ENCODE assay signal across 8 cellular contexts in the genomic region with DNA sequence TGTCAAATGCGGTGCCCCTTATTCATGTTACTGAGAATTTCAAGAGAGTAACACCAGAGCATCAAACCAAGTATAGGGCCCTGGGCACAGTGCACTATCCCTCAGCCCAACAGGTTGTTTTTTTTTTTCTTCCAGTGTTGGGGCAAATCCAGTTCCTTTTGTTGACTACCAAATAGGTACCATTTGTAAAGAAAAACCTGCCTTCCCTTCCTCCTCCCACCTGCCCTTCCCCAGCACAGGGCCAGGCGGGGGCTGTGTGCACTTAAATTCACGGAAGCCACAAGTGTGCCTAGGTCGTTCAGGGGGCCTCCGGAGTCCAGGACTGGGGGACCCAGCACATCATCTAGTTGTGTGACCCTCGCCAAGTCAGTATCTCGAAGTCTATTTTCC.
DNase-seq lines count a peak whose midpoint lies in the region; ATAC-seq and TF ChIP-seq lines count a peak whose summit lies in the region.

No MANE protein-coding gene starts in this region.

- H3K27me3 ChIP-seq in Loucy (ENCODE audit: insufficient read depth, low read length, poor library complexity, severe bottlenecking) (no peaks in the 10 kb centered on the region), duodenal mucosa (ENCODE audit: control insufficient read depth in 1 of 2, insufficient read depth in 2 of 2, low read length in 2 of 2) (no peaks in the 10 kb centered on the region), neuron (ENCODE audit: insufficient read depth, low read length) (no peaks in the 10 kb centered on the region)

- H3K27ac ChIP-seq in duodenal mucosa (ENCODE audit: low read depth, low read length), result peak overlapping the region; percentile 83

- H3K9me2 ChIP-seq in Loucy (replicated peaks; ENCODE audit: low read depth, low read length), result no peaks in the 10 kb centered on the region

- H3K79me2 ChIP-seq in Loucy (ENCODE audit: insufficient read depth, low read length), result peaks cover 8% of the 10 kb centered on the region

- peaks cover 29% of the 10 kb centered on the region for H3K4me1 ChIP-seq in Loucy (ENCODE audit: insufficient read depth, low read length, poor library complexity, severe bottlenecking)
- H3K4me1 ChIP-seq in duodenal mucosa (ENCODE audit: control insufficient read depth in 1 of 2, insufficient read depth in 2 of 2, low read length in 2 of 2), result peaks cover 8 to 17% of the 10 kb centered on the region in 2 donors
- H3K4me1 ChIP-seq in neuron (ENCODE audit: insufficient read depth, low read length), result peaks cover 17% of the 10 kb centered on the region

- no peaks in the 10 kb centered on the region for H4K20me1 ChIP-seq in Loucy (ENCODE audit: insufficient read depth, low read length, poor library complexity, severe bottlenecking)

- ATAC-seq in GM19035 (IDR thresholded peaks at IDR 0.05; ENCODE audit: unreplicated experiment), result peak; percentile 9

- peak overlapping the region; percentile 82 for H3K9ac ChIP-seq in Loucy (ENCODE audit: low read depth, low read length, poor library complexity, severe bottlenecking)
- peak overlapping the region; percentile 86 to 95 for H3K9ac ChIP-seq in duodenal mucosa (ENCODE audit: low read depth in 1 of 2, low read length in 2 of 2)

- H3K4me2 ChIP-seq in Loucy (ENCODE audit: low read depth, low read length, poor library complexity, severe bottlenecking), result peak overlapping the region; percentile 79

- H3K9me3 ChIP-seq in Loucy (ENCODE audit: insufficient read depth, low read depth, low read length), result no peaks in the 10 kb centered on the region
- H3K9me3 ChIP-seq in duodenal mucosa (ENCODE audit: control insufficient read depth in 1 of 2, low read length in 2 of 2), result no peaks in the 10 kb centered on the region
- no peaks in the 10 kb centered on the region for H3K9me3 ChIP-seq in neuron (ENCODE audit: low read length)

- H3K4me3 ChIP-seq in Loucy (ENCODE audit: low read length, poor library complexity, severe bottlenecking) (peak overlapping the region; percentile 79), duodenal mucosa (ENCODE audit: low read depth in 1 of 2, low read length in 2 of 2) (peak overlapping the region; percentile 89 to 93), neuron (ENCODE audit: low read length) (peak overlapping the region; percentile 53)

- TF ChIP-seq CTCF in Loucy (conservative IDR thresholded peaks at IDR 0.05; ENCODE audit: low read length), result no peak

- H2AFZ ChIP-seq in Loucy (ENCODE audit: low read length), result peak overlapping the region; percentile 85
- H2AFZ ChIP-seq in neuron (ENCODE audit: low read depth, low read length), result peak overlapping the region; percentile 92

- H3K36me3 ChIP-seq in Loucy (ENCODE audit: insufficient read depth, low read length) (peaks cover 38% of the 10 kb centered on the region; the same call in 1 of the 2 replicates), duodenal mucosa (ENCODE audit: control insufficient read depth in 1 of 2, insufficient read depth in 2 of 2, low read length in 2 of 2) (peaks cover 2 to 35% of the 10 kb centered on the region in 2 donors), neuron (ENCODE audit: insufficient read depth, low read length) (peaks cover 28% of the 10 kb centered on the region)

- H3F3A ChIP-seq in Loucy (ENCODE audit: low read depth), result peaks cover 5% of the 10 kb centered on the region; the same call in 1 of the 2 replicates

- DNase-seq in NCI-H2081 treated with DMSO at 0.1 percent for 48 hours (lab: John Stamatoyannopoulos, UW), result no peak
- no peak for DNase-seq in effector CD4-positive, alpha-beta T cell
- no peak for DNase-seq in kidney tubule cell (ENCODE audit: low spot score)
- DNase-seq in activated CD4-positive, alpha-beta T cell treated with anti-CD3 and anti-CD28 coated beads, Interleukin-2, amount 50 U/mL, for 1 hour, result no peak
